ENCODE assay signal across 8 cellular contexts in genomic region chr2:20225294-20226151, GRCh38. TPM values are rescaled to one million over a fixed set of nuclear protein-coding genes. Genes with fewer than 3 reads are reported as not detected.
A peak's percentile ranks its signal among the peaks of the same experiment; 100 is the strongest.
DNase-seq lines count a peak whose midpoint lies in the region; ATAC-seq and TF ChIP-seq lines count a peak whose summit lies in the region.

No MANE protein-coding gene starts in this region.

- POLR2A ChIA-PET in CD8-positive, alpha-beta memory T cell (lab: Charles Lee): no interaction called here

- no peaks in the 10 kb centered on the region for H3K9me3 ChIP-seq in CD8-positive, alpha-beta memory T cell (ENCODE audit: low read length)
- no peaks in the 10 kb centered on the region for H3K9me3 ChIP-seq in psoas muscle

- H3K27ac Mint-ChIP-seq in CD8-positive, alpha-beta memory T cell: no peak overlapping the region
- no peak overlapping the region for H3K27ac Mint-ChIP-seq in activated naive CD4-positive, alpha-beta T cell treated with anti-CD3 and anti-CD28 coated beads, Interleukin-2, amount 50 U/mL, for 72 hours

- no peak for DNase-seq in CD8-positive, alpha-beta memory T cell
- peak; percentile 71 for DNase-seq in NCI-H69 (lab: John Stamatoyannopoulos, UW)
- DNase-seq in activated naive CD4-positive, alpha-beta T cell treated with anti-CD3 and anti-CD28 coated beads, Interleukin-2, amount 50 U/mL, for 72 hours (ENCODE audit: low spot score in 2 of 2): peak; percentile 44 to 48
- peak; percentile 67 for DNase-seq in left ventricle myocardium superior
- DNase-seq in psoas muscle: peak in 1 of 2 donors; percentile 41
- no peak for DNase-seq in COLO829 (ENCODE audit: low spot score)

- H3K4me1 Mint-ChIP-seq in CD8-positive, alpha-beta memory T cell: peaks cover 0 to 16% (median 4%) of the 10 kb centered on the region in 3 donors

- H3K36me3 ChIP-seq in CD8-positive, alpha-beta memory T cell (ENCODE audit: insufficient read depth, low read length): no peaks in the 10 kb centered on the region
- H3K36me3 ChIP-seq in psoas muscle (ENCODE audit: insufficient read depth in 1 of 2, low read depth in 1 of 2): no peaks in the 10 kb centered on the region

- H3K36me3 Mint-ChIP-seq in CD8-positive, alpha-beta memory T cell: no peaks in the 10 kb centered on the region
- H3K36me3 Mint-ChIP-seq in activated naive CD4-positive, alpha-beta T cell treated with anti-CD3 and anti-CD28 coated beads, Interleukin-2, amount 50 U/mL, for 72 hours: no peaks in the 10 kb centered on the region

- TF ChIP-seq CTCF in psoas muscle (IDR thresholded peaks at IDR 0.05): peak; percentile 41

- peak overlapping the region in 6 of 7 donors; percentile 39 to 68 (median 50) for H3K4me3 Mint-ChIP-seq in CD8-positive, alpha-beta memory T cell

- H3K9me3 Mint-ChIP-seq in CD8-positive, alpha-beta memory T cell: peaks cover 0 to 2% (median 0%) of the 10 kb centered on the region in 5 donors
- no peaks in the 10 kb centered on the region for H3K9me3 Mint-ChIP-seq in activated naive CD4-positive, alpha-beta T cell treated with anti-CD3 and anti-CD28 coated beads, Interleukin-2, amount 50 U/mL, for 72 hours

- no peak overlapping the region for H3K4me3 ChIP-seq in CD8-positive, alpha-beta memory T cell (ENCODE audit: low read length)
- peak overlapping the region; percentile 76 for H3K4me3 ChIP-seq in psoas muscle

- CTCF ChIA-PET in CD8-positive, alpha-beta memory T cell (lab: Charles Lee): no interaction called here

- H3K27me3 ChIP-seq in CD8-positive, alpha-beta memory T cell (ENCODE audit: insufficient read depth, low read length, poor library complexity, severe bottlenecking): no peaks in the 10 kb centered on the region
- H3K27me3 ChIP-seq in psoas muscle (ENCODE audit: insufficient read depth in 3 of 3, low read length in 2 of 3): peaks cover 0 to 18% (median 8%) of the 10 kb centered on the region in 3 donors

- H3K4me1 ChIP-seq in CD8-positive, alpha-beta memory T cell (ENCODE audit: insufficient read depth, low read length): no peaks in the 10 kb centered on the region
- H3K4me1 ChIP-seq in psoas muscle: peaks cover 5% of the 10 kb centered on the region

- peaks cover 33 to 57% of the 10 kb centered on the region in 2 donors for H3K27me3 Mint-ChIP-seq in CD8-positive, alpha-beta memory T cell

- intact Hi-C loops in left ventricle myocardium superior (cut with micrococcal nuclease): no loop called here
- intact Hi-C loops in psoas muscle (cut with DNase I): no loop called here

- WGBS in psoas muscle, 3 donors: 8 to 13% (median 13%) methylated on average over 52 to 66 of the region's 66 CpGs

- ATAC-seq in GM19043 (IDR thresholded peaks at IDR 0.05; ENCODE audit: low read depth, unreplicated experiment) (peak; percentile 50), HG03159 (IDR thresholded peaks at IDR 0.05; ENCODE audit: unreplicated experiment) (peak; percentile 52), left ventricle myocardium superior (peak; percentile 90), psoas muscle (peak; percentile 73 to 88 (median 80))
- ATAC-seq in activated naive CD4-positive, alpha-beta T cell treated with anti-CD3 and anti-CD28 coated beads, Interleukin-2, amount 50 U/mL, for 72 hours: peak; percentile 63 to 83

- H3K27ac ChIP-seq in CD8-positive, alpha-beta memory T cell (ENCODE audit: low read depth, low read length): no peak overlapping the region
- H3K27ac ChIP-seq in psoas muscle: no peak overlapping the region

RNA-seq across cellular contexts. Expression of gene SDC1, which starts 0.6 kb away (rescaled TPM):
- total RNA-seq in CD8-positive, alpha-beta memory T cell: under 1 TPM; 0.13 to 0.27 TPM
- polyA plus RNA-seq in CD8-positive, alpha-beta memory T cell: not detected
- total RNA-seq in activated naive CD4-positive, alpha-beta T cell treated with anti-CD3 and anti-CD28 coated beads, Interleukin-2, amount 50 U/mL, for 72 hours: under 1 TPM; 0.11 to 0.41 TPM
- total RNA-seq in left ventricle myocardium superior (0.42 TPM), psoas muscle (under 1 TPM in 3 of 4 donors, not detected in 1; 0.09 to 0.38 (median 0.13) TPM)
- under 1 TPM; 0.07 to 0.38 (median 0.10) TPM for polyA plus RNA-seq in psoas muscle

Comparison
In these comparisons a context has a peak if more than half of its experiments do, and no peak if none do; other contexts are left out.
1. DNase-seq: peak in NCI-H69 (single experiment), activated naive CD4-positive, alpha-beta T cell treated with anti-CD3 and anti-CD28 coated beads, Interleukin-2, amount 50 U/mL, for 72 hours (2 of 2) and left ventricle myocardium superior (single experiment); none in CD8-positive, alpha-beta memory T cell (0 of 5) and COLO829 (single experiment).
2. Peak in every context shown above with its lines, with median percentiles within 50 percentile points of each other: ATAC-seq.